2 cellular contexts compared by ENCODE assay signal in the genomic region with DNA sequence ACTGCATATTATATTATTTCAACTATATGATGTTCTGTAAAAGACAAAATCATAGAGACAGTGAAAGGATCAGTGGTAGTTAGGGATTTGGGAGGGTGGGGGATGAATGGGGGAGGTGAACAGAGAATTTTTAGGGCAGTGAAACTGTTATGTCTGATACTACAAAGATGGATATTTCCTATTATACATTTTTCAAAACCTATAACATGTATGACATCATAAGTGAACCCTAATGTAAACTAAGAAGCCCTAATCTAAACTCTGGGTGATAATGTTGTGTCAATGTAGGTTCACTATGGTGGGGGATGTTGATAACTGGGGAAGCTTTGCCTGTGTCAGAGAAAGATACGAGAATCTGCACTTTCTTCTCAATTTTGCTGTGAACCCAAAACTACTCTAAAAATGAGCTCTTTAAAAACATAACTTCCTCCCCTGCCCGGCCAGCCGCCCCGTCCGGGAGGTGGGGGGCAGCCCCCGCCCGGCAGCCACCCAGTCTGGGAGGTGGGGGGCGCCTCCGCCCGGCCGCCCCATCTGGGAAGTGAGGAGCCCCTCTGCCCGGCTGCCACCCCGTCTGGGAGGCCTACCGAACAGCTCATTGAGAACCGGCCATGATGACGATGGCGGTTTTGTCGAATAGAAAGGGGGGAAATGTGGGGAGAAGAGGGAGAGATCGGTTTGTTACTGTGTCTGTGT.
TF ChIP-seq lines count a peak whose summit lies in the region.

No MANE protein-coding gene starts in this region.

TF ChIP-seq in HepG2, 621 proteins besides CTCF, POLR2A, EP300 and RAD21:
- TF ChIP-seq KDM2A (CRISPR knock-in tag; IDR thresholded peaks at IDR 0.05; ENCODE audit: borderline replicate concordance, low read depth) (no peak), ZNF782 (CRISPR knock-in tag; IDR thresholded peaks at IDR 0.05; ENCODE audit: borderline replicate concordance) (no peak), NFKBIZ (CRISPR knock-in tag; IDR thresholded peaks at IDR 0.05) (no peak), ATF7 (IDR thresholded peaks at IDR 0.05) (peak; percentile 71), ATF7 (CRISPR knock-in tag; IDR thresholded peaks at IDR 0.05) (no peak), HNRNPK (IDR thresholded peaks at IDR 0.05; ENCODE audit: low read depth, low read length, poor library complexity, severe bottlenecking) (peak; percentile 76)

TF ChIP-seq in K562, 482 proteins besides CTCF, POLR2A, EP300 and RAD21:
- TF ChIP-seq ZNF140 (CRISPR knock-in tag; IDR thresholded peaks at IDR 0.05) (no peak), CHD1 (IDR thresholded peaks at IDR 0.05; ENCODE audit: low read length) (no peak), THRAP3 (IDR thresholded peaks at IDR 0.05; ENCODE audit: borderline replicate concordance) (no peak), SMAD4 (CRISPR knock-in tag; conservative IDR thresholded peaks at IDR 0.05) (0 out of 2 replicates have a peak, but pooled peaks have one; percentile 24), ZNF57 (CRISPR knock-in tag; IDR thresholded peaks at IDR 0.05) (no peak), YY1 (IDR thresholded peaks at IDR 0.05; ENCODE audit: borderline replicate concordance in 1 of 3, control insufficient read depth in 1 of 3, extremely low read depth in 1 of 3, insufficient read depth in 3 of 3, insufficient read length in 1 of 3, insufficient replicate concordance in 2 of 3, low read depth in 1 of 3, low read length in 2 of 3) (peak in 1 of 3 experiments; percentile 20), CBFA2T3 (IDR thresholded peaks at IDR 0.05) (0 out of 2 replicates have a peak, but pooled peaks have one; percentile 4), MBD2 (IDR thresholded peaks at IDR 0.05; ENCODE audit: borderline replicate concordance, low read depth) (no peak), ZSCAN29 (IDR thresholded peaks at IDR 0.05) (no peak), WHSC1 (IDR thresholded peaks at IDR 0.05; ENCODE audit: low read length) (no peak), GATAD2B (IDR thresholded peaks at IDR 0.05; ENCODE audit: borderline replicate concordance) (no peak), CLOCK (CRISPR knock-in tag; IDR thresholded peaks at IDR 0.05; ENCODE audit: borderline replicate concordance) (no peak), PHB (CRISPR knock-in tag; IDR thresholded peaks at IDR 0.05) (no peak), SP1 (CRISPR knock-in tag; IDR thresholded peaks at IDR 0.05) (no peak), DIDO1 (tag; IDR thresholded peaks at IDR 0.05; ENCODE audit: low read depth) (no peak), PCBP2 (IDR thresholded peaks at IDR 0.05; ENCODE audit: low read depth, low read length, poor library complexity, severe bottlenecking) (no peak)
- TF ChIP-seq, protein P1, sequence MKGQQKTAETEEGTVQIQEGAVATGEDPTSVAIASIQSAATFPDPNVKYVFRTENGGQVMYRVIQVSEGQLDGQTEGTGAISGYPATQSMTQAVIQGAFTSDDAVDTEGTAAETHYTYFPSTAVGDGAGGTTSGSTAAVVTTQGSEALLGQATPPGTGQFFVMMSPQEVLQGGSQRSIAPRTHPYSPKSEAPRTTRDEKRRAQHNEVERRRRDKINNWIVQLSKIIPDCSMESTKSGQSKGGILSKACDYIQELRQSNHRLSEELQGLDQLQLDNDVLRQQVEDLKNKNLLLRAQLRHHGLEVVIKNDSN (CRISPR knock-in tag; IDR thresholded peaks at IDR 0.05): no peak
